Comparison of ENCODE assay signal across 1 cellular context in genomic region chr3:5006755-5007202, GRCh38.
TF ChIP-seq lines count a peak whose summit lies in the region.

No MANE protein-coding gene starts in this region.

TF ChIP-seq in GM12878, 131 proteins besides CTCF, POLR2A, EP300 and RAD21 (continued from another document and continues in another):
- TF ChIP-seq CUX1 (IDR thresholded peaks at IDR 0.05; ENCODE audit: insufficient replicate concordance, low read depth, low read length) (no peak), ZNF622 (IDR thresholded peaks at IDR 0.05) (no peak), NBN (IDR thresholded peaks at IDR 0.05) (peak; percentile 95), FOS (IDR thresholded peaks at IDR 0.05; ENCODE audit: borderline replicate concordance, extremely low read depth, insufficient read length) (no peak), TBL1XR1 (IDR thresholded peaks at IDR 0.05; ENCODE audit: low read depth, low read length) (peak; percentile 91), CREB1 (IDR thresholded peaks at IDR 0.05; ENCODE audit: low read depth) (no peak), ATF7 (IDR thresholded peaks at IDR 0.05; ENCODE audit: low read depth) (peak; percentile 94), CHD2 (IDR thresholded peaks at IDR 0.05; ENCODE audit: borderline replicate concordance, low read depth, low read length) (peak; percentile 80), MXI1 (IDR thresholded peaks at IDR 0.05; ENCODE audit: low read depth, low read length) (no peak; the same call in 1 of the 2 replicates), JUNB (IDR thresholded peaks at IDR 0.05) (peak; percentile 95), CREM (IDR thresholded peaks at IDR 0.05; ENCODE audit: low read depth) (peak; percentile 93; the same call in 1 of the 2 replicates), MYB (IDR thresholded peaks at IDR 0.05; ENCODE audit: borderline replicate concordance, low read depth, low read length) (no peak), ZZZ3 (IDR thresholded peaks at IDR 0.05; ENCODE audit: control insufficient read depth, insufficient read length, low read depth) (no peak), CHD4 (IDR thresholded peaks at IDR 0.05) (no peak), HDAC2 (IDR thresholded peaks at IDR 0.05) (no peak), ETV6 (conservative IDR thresholded peaks at IDR 0.05 in 1 of 2, IDR thresholded peaks at IDR 0.05 in 1 of 2; ENCODE audit: borderline replicate concordance in 1 of 2, low read depth in 1 of 2) (peak in 1 of 2 experiments; percentile 90; a peak in 2 of 4 replicates), EED (IDR thresholded peaks at IDR 0.05; ENCODE audit: low read depth) (peak; percentile 100), TAF1 (IDR thresholded peaks at IDR 0.05; ENCODE audit: borderline replicate concordance, low read depth, low read length) (no peak), CHD1 (IDR thresholded peaks at IDR 0.05; ENCODE audit: low read depth, low read length) (no peak), MEF2B (IDR thresholded peaks at IDR 0.05; ENCODE audit: partially characterized antibody, poor library complexity, severe bottlenecking) (peak; percentile 95), JUND (IDR thresholded peaks at IDR 0.05; ENCODE audit: low read depth, low read length) (peak; percentile 62; the same call in 1 of the 2 replicates), ZNF217 (IDR thresholded peaks at IDR 0.05) (peak; percentile 47; the same call in 1 of the 2 replicates), POU2F2 (IDR thresholded peaks at IDR 0.05; ENCODE audit: borderline replicate concordance, low read depth, low read length) (peak; percentile 87), PAX5 (IDR thresholded peaks at IDR 0.05; ENCODE audit: borderline replicate concordance, low read depth, low read length) (peak; percentile 93), PAX8 (IDR thresholded peaks at IDR 0.05) (no peak), E2F8 (IDR thresholded peaks at IDR 0.05; ENCODE audit: low read depth, partially characterized antibody) (peak; percentile 79), SMAD5 (IDR thresholded peaks at IDR 0.05; ENCODE audit: low read depth) (peak; percentile 74), YBX1 (IDR thresholded peaks at IDR 0.05) (no peak), CEBPZ (IDR thresholded peaks at IDR 0.05; ENCODE audit: low read depth, low read length) (no peak), NFXL1 (IDR thresholded peaks at IDR 0.05; ENCODE audit: borderline replicate concordance) (no peak), RUNX3 (IDR thresholded peaks at IDR 0.05; ENCODE audit: low read length) (no peak), SREBF2 (IDR thresholded peaks at IDR 0.05; ENCODE audit: low read length) (no peak), MTA2 (IDR thresholded peaks at IDR 0.05; ENCODE audit: low read depth) (peak; percentile 95), USF1 (IDR thresholded peaks at IDR 0.05; ENCODE audit: borderline replicate concordance, extremely low read length, insufficient read depth, low read depth, low read length) (no peak), BHLHE40 (IDR thresholded peaks at IDR 0.05; ENCODE audit: borderline replicate concordance in 1 of 2, low read depth in 2 of 2, low read length in 1 of 2) (peak; percentile 98)
- TF ChIP-seq, protein P1, sequence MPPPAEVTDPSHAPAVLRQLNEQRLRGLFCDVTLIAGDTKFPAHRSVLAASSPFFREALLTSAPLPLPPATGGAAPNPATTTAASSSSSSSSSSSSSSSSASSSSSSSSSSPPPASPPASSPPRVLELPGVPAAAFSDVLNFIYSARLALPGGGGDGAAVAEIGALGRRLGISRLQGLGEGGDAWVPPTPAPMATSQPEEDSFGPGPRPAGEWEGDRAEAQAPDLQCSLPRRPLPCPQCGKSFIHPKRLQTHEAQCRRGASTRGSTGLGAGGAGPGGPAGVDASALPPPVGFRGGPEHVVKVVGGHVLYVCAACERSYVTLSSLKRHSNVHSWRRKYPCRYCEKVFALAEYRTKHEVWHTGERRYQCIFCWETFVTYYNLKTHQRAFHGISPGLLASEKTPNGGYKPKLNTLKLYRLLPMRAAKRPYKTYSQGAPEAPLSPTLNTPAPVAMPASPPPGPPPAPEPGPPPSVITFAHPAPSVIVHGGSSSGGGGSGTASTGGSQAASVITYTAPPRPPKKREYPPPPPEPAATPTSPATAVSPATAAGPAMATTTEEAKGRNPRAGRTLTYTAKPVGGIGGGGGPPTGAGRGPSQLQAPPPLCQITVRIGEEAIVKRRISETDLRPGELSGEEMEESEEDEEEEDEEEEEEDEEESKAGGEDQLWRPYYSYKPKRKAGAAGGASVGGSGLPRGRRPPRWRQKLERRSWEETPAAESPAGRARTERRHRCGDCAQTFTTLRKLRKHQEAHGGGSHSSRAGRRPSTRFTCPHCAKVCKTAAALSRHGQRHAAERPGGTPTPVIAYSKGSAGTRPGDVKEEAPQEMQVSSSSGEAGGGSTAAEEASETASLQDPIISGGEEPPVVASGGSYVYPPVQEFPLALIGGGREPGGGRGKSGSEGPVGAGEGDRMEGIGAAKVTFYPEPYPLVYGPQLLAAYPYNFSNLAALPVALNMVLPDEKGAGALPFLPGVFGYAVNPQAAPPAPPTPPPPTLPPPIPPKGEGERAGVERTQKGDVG (CRISPR knock-in tag; IDR thresholded peaks at IDR 0.05): no peak
- TF ChIP-seq, protein P2, sequence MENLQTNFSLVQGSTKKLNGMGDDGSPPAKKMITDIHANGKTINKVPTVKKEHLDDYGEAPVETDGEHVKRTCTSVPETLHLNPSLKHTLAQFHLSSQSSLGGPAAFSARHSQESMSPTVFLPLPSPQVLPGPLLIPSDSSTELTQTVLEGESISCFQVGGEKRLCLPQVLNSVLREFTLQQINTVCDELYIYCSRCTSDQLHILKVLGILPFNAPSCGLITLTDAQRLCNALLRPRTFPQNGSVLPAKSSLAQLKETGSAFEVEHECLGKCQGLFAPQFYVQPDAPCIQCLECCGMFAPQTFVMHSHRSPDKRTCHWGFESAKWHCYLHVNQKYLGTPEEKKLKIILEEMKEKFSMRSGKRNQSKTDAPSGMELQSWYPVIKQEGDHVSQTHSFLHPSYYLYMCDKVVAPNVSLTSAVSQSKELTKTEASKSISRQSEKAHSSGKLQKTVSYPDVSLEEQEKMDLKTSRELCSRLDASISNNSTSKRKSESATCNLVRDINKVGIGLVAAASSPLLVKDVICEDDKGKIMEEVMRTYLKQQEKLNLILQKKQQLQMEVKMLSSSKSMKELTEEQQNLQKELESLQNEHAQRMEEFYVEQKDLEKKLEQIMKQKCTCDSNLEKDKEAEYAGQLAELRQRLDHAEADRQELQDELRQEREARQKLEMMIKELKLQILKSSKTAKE (IDR thresholded peaks at IDR 0.05; ENCODE audit: low read depth, poor library complexity, severe bottlenecking): peak; percentile 93
- TF ChIP-seq, protein P3, sequence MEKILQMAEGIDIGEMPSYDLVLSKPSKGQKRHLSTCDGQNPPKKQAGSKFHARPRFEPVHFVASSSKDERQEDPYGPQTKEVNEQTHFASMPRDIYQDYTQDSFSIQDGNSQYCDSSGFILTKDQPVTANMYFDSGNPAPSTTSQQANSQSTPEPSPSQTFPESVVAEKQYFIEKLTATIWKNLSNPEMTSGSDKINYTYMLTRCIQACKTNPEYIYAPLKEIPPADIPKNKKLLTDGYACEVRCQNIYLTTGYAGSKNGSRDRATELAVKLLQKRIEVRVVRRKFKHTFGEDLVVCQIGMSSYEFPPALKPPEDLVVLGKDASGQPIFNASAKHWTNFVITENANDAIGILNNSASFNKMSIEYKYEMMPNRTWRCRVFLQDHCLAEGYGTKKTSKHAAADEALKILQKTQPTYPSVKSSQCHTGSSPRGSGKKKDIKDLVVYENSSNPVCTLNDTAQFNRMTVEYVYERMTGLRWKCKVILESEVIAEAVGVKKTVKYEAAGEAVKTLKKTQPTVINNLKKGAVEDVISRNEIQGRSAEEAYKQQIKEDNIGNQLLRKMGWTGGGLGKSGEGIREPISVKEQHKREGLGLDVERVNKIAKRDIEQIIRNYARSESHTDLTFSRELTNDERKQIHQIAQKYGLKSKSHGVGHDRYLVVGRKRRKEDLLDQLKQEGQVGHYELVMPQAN (conservative IDR thresholded peaks at IDR 0.05): no peak; the same call in 1 of the 2 replicates
- TF ChIP-seq, protein P4, sequence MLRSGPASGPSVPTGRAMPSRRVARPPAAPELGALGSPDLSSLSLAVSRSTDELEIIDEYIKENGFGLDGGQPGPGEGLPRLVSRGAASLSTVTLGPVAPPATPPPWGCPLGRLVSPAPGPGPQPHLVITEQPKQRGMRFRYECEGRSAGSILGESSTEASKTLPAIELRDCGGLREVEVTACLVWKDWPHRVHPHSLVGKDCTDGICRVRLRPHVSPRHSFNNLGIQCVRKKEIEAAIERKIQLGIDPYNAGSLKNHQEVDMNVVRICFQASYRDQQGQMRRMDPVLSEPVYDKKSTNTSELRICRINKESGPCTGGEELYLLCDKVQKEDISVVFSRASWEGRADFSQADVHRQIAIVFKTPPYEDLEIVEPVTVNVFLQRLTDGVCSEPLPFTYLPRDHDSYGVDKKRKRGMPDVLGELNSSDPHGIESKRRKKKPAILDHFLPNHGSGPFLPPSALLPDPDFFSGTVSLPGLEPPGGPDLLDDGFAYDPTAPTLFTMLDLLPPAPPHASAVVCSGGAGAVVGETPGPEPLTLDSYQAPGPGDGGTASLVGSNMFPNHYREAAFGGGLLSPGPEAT (IDR thresholded peaks at IDR 0.05; ENCODE audit: low read depth): peak; percentile 100
